2 cellular contexts compared by ENCODE assay signal in the genomic region with DNA sequence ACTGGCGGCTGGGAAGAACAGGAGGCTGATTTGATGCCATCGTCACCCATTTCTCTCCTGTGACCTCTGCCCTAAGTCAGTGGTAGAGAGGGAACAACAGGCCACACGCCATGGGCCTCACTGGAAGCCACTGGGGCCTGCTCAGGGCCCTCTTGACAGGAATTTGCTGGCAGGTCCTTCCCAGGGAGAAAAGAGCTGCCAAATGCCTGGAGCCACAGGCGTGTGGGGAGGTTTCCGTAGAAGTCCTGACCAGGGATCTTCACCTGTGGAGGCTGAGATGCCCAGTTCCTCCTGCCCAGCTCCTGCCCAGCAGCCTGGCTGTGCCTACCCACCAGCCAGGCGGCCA.
TF ChIP-seq lines count a peak whose summit lies in the region.

No MANE protein-coding gene starts in this region.

TF ChIP-seq in SK-N-SH, 30 proteins besides CTCF, POLR2A, EP300 and RAD21 (continued from another document):
- TF ChIP-seq, protein P1, sequence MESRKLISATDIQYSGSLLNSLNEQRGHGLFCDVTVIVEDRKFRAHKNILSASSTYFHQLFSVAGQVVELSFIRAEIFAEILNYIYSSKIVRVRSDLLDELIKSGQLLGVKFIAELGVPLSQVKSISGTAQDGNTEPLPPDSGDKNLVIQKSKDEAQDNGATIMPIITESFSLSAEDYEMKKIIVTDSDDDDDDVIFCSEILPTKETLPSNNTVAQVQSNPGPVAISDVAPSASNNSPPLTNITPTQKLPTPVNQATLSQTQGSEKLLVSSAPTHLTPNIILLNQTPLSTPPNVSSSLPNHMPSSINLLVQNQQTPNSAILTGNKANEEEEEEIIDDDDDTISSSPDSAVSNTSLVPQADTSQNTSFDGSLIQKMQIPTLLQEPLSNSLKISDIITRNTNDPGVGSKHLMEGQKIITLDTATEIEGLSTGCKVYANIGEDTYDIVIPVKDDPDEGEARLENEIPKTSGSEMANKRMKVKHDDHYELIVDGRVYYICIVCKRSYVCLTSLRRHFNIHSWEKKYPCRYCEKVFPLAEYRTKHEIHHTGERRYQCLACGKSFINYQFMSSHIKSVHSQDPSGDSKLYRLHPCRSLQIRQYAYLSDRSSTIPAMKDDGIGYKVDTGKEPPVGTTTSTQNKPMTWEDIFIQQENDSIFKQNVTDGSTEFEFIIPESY (IDR thresholded peaks at IDR 0.05; ENCODE audit: borderline replicate concordance, low read depth), result no peak
- TF ChIP-seq TCF12 (IDR thresholded peaks at IDR 0.05) (no peak), SMC3 (IDR thresholded peaks at IDR 0.05; ENCODE audit: low read depth, low read length) (no peak), NFIC (IDR thresholded peaks at IDR 0.05; ENCODE audit: borderline replicate concordance) (no peak), RFX5 (IDR thresholded peaks at IDR 0.05; ENCODE audit: low read length) (no peak), POLR2AphosphoS5 (IDR thresholded peaks at IDR 0.05; ENCODE audit: low read depth, low read length) (no peak), RXRA (IDR thresholded peaks at IDR 0.05; ENCODE audit: borderline replicate concordance, low read depth) (no peak), JUND (IDR thresholded peaks at IDR 0.05) (no peak), TEAD4 (IDR thresholded peaks at IDR 0.05; ENCODE audit: borderline replicate concordance, insufficient read depth) (no peak), TAF1 (IDR thresholded peaks at IDR 0.05; ENCODE audit: borderline replicate concordance, low read depth, low read length) (no peak), MXI1 (IDR thresholded peaks at IDR 0.05; ENCODE audit: low read depth, low read length) (no peak)
- TF ChIP-seq, protein P2, sequence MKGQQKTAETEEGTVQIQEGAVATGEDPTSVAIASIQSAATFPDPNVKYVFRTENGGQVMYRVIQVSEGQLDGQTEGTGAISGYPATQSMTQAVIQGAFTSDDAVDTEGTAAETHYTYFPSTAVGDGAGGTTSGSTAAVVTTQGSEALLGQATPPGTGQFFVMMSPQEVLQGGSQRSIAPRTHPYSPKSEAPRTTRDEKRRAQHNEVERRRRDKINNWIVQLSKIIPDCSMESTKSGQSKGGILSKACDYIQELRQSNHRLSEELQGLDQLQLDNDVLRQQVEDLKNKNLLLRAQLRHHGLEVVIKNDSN (IDR thresholded peaks at IDR 0.05; ENCODE audit: borderline replicate concordance, low read depth), result no peak
- TF ChIP-seq, protein P3, sequence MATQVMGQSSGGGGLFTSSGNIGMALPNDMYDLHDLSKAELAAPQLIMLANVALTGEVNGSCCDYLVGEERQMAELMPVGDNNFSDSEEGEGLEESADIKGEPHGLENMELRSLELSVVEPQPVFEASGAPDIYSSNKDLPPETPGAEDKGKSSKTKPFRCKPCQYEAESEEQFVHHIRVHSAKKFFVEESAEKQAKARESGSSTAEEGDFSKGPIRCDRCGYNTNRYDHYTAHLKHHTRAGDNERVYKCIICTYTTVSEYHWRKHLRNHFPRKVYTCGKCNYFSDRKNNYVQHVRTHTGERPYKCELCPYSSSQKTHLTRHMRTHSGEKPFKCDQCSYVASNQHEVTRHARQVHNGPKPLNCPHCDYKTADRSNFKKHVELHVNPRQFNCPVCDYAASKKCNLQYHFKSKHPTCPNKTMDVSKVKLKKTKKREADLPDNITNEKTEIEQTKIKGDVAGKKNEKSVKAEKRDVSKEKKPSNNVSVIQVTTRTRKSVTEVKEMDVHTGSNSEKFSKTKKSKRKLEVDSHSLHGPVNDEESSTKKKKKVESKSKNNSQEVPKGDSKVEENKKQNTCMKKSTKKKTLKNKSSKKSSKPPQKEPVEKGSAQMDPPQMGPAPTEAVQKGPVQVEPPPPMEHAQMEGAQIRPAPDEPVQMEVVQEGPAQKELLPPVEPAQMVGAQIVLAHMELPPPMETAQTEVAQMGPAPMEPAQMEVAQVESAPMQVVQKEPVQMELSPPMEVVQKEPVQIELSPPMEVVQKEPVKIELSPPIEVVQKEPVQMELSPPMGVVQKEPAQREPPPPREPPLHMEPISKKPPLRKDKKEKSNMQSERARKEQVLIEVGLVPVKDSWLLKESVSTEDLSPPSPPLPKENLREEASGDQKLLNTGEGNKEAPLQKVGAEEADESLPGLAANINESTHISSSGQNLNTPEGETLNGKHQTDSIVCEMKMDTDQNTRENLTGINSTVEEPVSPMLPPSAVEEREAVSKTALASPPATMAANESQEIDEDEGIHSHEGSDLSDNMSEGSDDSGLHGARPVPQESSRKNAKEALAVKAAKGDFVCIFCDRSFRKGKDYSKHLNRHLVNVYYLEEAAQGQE (IDR thresholded peaks at IDR 0.05; ENCODE audit: low read depth, low read length), result no peak

TF ChIP-seq in SK-N-SH treated with all-trans-retinoic acid at 6 μM for 48 hours, 23 proteins besides CTCF, POLR2A, EP300 and RAD21 (continued from another document):
- TF ChIP-seq ZC3H10 (CRISPR knock-in tag; IDR thresholded peaks at IDR 0.05), result no peak
- no peak for TF ChIP-seq TOX (CRISPR knock-in tag; IDR thresholded peaks at IDR 0.05; ENCODE audit: borderline replicate concordance)
- no peak for TF ChIP-seq PPARA (CRISPR knock-in tag; IDR thresholded peaks at IDR 0.05; ENCODE audit: borderline replicate concordance)
- TF ChIP-seq ISL1 (CRISPR knock-in tag; IDR thresholded peaks at IDR 0.05), result no peak
- TF ChIP-seq ZFP3 (CRISPR knock-in tag; IDR thresholded peaks at IDR 0.05), result no peak
TF ChIP-seq in SK-N-SH treated with all-trans-retinoic acid at 6 μM for 48 hours: peak in this region for 0.
